In the genomic region with DNA sequence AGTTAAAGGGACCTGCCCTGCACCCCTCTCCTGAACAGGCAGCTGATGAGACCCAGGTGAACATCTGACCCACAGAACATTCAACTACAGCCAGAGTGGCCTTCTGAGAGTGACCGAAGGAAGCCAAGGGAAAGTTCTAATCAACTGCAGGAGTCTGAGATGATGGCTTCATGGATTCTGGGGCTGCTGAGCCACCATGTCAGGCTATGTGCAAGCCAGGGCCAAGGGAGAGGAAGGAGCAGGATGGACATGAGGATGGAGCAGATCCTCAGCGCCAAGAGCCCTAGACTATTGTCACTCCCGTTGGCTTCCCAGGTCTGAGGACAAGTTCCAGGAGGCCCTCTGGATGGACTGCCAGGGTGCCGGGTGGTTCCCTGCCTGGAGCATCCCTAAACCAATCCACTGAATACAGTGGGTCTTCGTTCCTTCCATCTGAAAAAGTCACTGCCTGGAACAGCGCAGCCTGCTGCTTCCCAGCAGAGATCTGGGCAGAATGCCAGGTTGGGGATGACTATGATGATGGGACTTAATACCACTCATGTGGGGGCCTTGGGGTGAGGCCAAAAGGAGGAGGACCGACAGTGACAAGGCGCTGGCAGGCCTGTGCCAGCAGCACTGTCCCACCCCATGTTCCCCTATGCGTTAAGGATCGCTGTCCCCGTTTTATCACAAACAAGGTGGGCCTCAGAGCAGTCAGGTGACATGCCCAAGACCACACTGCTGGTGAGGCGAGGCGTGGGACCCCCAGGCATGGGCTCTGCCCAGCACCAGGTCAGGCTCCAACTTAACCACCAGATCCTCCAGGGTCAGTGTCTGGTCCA, we compare ENCODE assay signal across 9 cellular contexts. TPM values are rescaled to one million over a fixed set of nuclear protein-coding genes. Genes with fewer than 3 reads are reported as not detected.
DNase-seq lines count a peak whose midpoint lies in the region; ATAC-seq and TF ChIP-seq lines count a peak whose summit lies in the region.
"Had no signal": no experiment of that assay in that cellular context is flagged by ENCODE, and none has a peak within 500 bp of the region (broad histone marks: within the 10 kb centered on the region; RNA-seq: fewer than 3 reads in every experiment).

No MANE protein-coding gene starts in this region.

- no peak for ATAC-seq in HG03139 (IDR thresholded peaks at IDR 0.05; ENCODE audit: unreplicated experiment)
- no peak for ATAC-seq in HG03280 (IDR thresholded peaks at IDR 0.05; ENCODE audit: unreplicated experiment)
- ATAC-seq: activated CD8-positive, alpha-beta T cell treated with anti-CD3 and anti-CD28 coated beads for 36 hours had no signal

- H3K27me3 Mint-ChIP-seq in brain, result peaks cover 3% of the 10 kb centered on the region
- H3K27me3 Mint-ChIP-seq: activated CD8-positive, alpha-beta T cell treated with anti-CD3 and anti-CD28 coated beads for 36 hours had no signal

- H3K4me1 Mint-ChIP-seq in brain, result peaks cover 47% of the 10 kb centered on the region

- H3K36me3 Mint-ChIP-seq in brain, result no peaks in the 10 kb centered on the region

- peak overlapping the region in 4 of 5 experiments; percentile 46 to 75 (median 58) for H3K27ac Mint-ChIP-seq in brain
- H3K27ac Mint-ChIP-seq: activated CD8-positive, alpha-beta T cell treated with anti-CD3 and anti-CD28 coated beads for 36 hours had no signal

- no peak overlapping the region for H3K4me3 Mint-ChIP-seq in brain
- H3K4me3 Mint-ChIP-seq: activated CD8-positive, alpha-beta T cell treated with anti-CD3 and anti-CD28 coated beads for 36 hours had no signal

- no peak for TF ChIP-seq CTCF in brain (conservative IDR thresholded peaks at IDR 0.05)

- H3K9me3 Mint-ChIP-seq in brain, result peaks cover 0 to 4% (median 0%) of the 10 kb centered on the region in 5 experiments
- H3K9me3 Mint-ChIP-seq: activated CD8-positive, alpha-beta T cell treated with anti-CD3 and anti-CD28 coated beads for 36 hours had no signal

- DNase-seq in ELR (ENCODE audit: low read depth), result peak; percentile 79
- peak; percentile 63 for DNase-seq in NCI-H2029 (lab: John Stamatoyannopoulos, UW)
- DNase-seq in retina, result peak; percentile 4
- no peak for DNase-seq in NCI-H774 (lab: John Stamatoyannopoulos, UW)
- DNase-seq: activated CD8-positive, alpha-beta T cell treated with anti-CD3 and anti-CD28 coated beads for 36 hours; KG1 had no signal

RNA-seq across cellular contexts. Expression of a gene that starts 19.8 kb away (rescaled TPM):
- 1.7 TPM for polyA plus RNA-seq in brain (ENCODE audit: insufficient read depth, low read depth, low replicate concordance)

RNA-seq across cellular contexts. Expression of a gene that starts 31.9 kb away (rescaled TPM):
- polyA plus RNA-seq in brain (ENCODE audit: insufficient read depth, low read depth, low replicate concordance), result 67.9 TPM
